In the genomic region with DNA sequence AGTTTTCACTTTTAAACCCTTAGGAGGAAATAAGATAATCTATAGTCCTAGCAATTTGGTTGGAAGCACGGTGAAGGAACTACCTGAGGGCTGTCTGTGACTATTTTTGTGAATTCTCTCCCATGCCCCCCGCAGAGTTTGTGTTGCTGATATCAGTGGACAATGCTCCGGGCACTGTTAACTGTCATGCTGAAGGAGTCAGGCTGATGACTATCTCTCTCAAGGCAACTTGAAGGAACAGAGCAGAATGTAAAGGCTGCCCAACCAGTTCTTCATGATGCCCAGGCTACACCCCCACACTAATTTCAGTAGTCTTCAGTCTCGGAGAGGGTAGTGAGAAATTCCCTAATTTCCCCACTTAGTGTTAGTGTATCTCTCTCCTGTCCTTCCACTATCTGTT, we compare ENCODE assay signal across 30 cellular contexts. TPM values are rescaled to one million over a fixed set of nuclear protein-coding genes. Genes with fewer than 3 reads are reported as not detected.
"Had no signal": no experiment of that assay in that cellular context is flagged by ENCODE, and none has a peak within 500 bp of the region (broad histone marks: within the 10 kb centered on the region; RNA-seq: fewer than 3 reads in every experiment).

No MANE protein-coding gene starts in this region.

- H3K4me3 ChIP-seq: dorsolateral prefrontal cortex, esophagus muscularis mucosa, heart right ventricle, lower lobe of right lung, mucosa of descending colon, pancreas, right atrium auricular region, smooth muscle cell, stomach, thyroid gland had no signal

- FAIRE-seq: keratinocyte had no signal

- H3K9me3 ChIP-seq: esophagus muscularis mucosa, heart right ventricle, lower lobe of right lung, mucosa of descending colon, neutrophil, pancreas, right atrium auricular region, stomach, thyroid gland had no signal

- ATAC-seq: foreskin keratinocyte; heart right ventricle; left ventricle myocardium superior; lower lobe of right lung; mucosa of descending colon; natural killer cell treated with Interleukin-12 subunit alpha and Interleukin-12 subunit beta and Interleukin-15 and Interleukin-18, amount 100 ng/mL, for 72 hours; pancreas; sciatic nerve had no signal

- H3K27me3 ChIP-seq: esophagus muscularis mucosa, foreskin keratinocyte, neutrophil, pancreas, right atrium auricular region, stomach, thyroid gland had no signal

- H3K4me2 ChIP-seq: smooth muscle cell had no signal

- H3K36me3 ChIP-seq: esophagus muscularis mucosa, heart right ventricle, lower lobe of right lung, neutrophil, pancreas, right atrium auricular region, stomach, thyroid gland had no signal

- H3K27ac ChIP-seq: dorsolateral prefrontal cortex, esophagus muscularis mucosa, foreskin keratinocyte, heart right ventricle, lower lobe of right lung, neutrophil, pancreas, right atrium auricular region, stomach, thyroid gland had no signal

- DNase-seq: dorsolateral prefrontal cortex; effector CD4-positive, alpha-beta T cell; glutamatergic neuron; heart right ventricle; hypothalamus; immature natural killer cell; left ventricle myocardium superior; lower lobe of right lung; mucosa of descending colon; naive B cell; pancreas; stimulated activated CD4-positive, alpha-beta T cell treated with anti-CD3 and anti-CD28 coated beads, Interleukin-12 subunit alpha, Interleukin-12 subunit beta, amount 100 ng/mL, for 4 hours; stimulated activated CD4-positive, alpha-beta T cell treated with anti-CD3 and anti-CD28 coated beads, Interleukin-1b, Interleukin-23, amount 100 ng/mL, for 48 hours; stimulated activated CD4-positive, alpha-beta T cell treated with anti-CD3 and anti-CD28 coated beads, Interleukin-4, amount 100 ng/mL, for 1 hour; stimulated activated CD8-positive, alpha-beta memory T cell treated with anti-CD3 and anti-CD28 coated beads, Interleukin-4, amount 100 ng/mL, for 48 hours; stimulated activated naive CD4-positive, alpha-beta T cell; stomach; thyroid gland had no signal

- H3K4me1 ChIP-seq: esophagus muscularis mucosa, foreskin keratinocyte, heart right ventricle, lower lobe of right lung, pancreas, right atrium auricular region, stomach, thyroid gland had no signal

RNA-seq across cellular contexts. Expression of a gene that starts 21.6 kb away (rescaled TPM):
- total RNA-seq: epithelial cell of proximal tubule; fibroblast of lung; foreskin keratinocyte; lower lobe of right lung; natural killer cell treated with Interleukin-12 subunit alpha and Interleukin-12 subunit beta and Interleukin-15 and Interleukin-18, amount 100 ng/mL, for 72 hours; posterior vena cava; right atrium auricular region; subcutaneous adipose tissue had no signal
- polyA plus RNA-seq: foreskin keratinocyte, immature natural killer cell, keratinocyte, smooth muscle cell, stomach had no signal
